ENCODE assay signal across 17 cellular contexts in the genomic region with DNA sequence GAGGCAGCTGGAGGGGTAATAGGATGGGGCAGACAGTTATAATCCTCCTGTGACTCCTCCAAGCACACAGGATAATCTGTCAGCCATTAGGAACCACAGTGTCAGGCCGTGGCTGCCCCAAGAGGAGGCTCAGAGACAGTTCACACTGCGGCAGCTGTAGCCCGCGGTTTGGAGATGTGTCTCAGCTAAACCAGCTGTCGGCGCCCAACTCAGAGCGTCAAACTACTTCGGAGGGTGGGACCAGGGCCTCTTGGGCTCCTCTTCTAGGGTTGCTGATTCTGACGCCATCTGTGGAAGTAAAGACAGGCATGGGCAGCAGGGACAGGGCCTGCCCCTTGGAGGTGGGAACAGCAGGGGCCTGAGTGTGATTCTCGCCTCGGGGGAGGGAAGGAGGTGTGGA.
A peak's percentile ranks its signal among the peaks of the same experiment; 100 is the strongest.
DNase-seq lines count a peak whose midpoint lies in the region; ATAC-seq, FAIRE-seq and TF ChIP-seq lines count a peak whose summit lies in the region.
"Had no signal": no experiment of that assay in that cellular context is flagged by ENCODE, and none has a peak within 500 bp of the region (broad histone marks: within the 10 kb centered on the region; RNA-seq: fewer than 3 reads in every experiment).

No MANE protein-coding gene starts in this region.

- ATAC-seq in naive thymus-derived CD4-positive, alpha-beta T cell = peak; percentile 31
- no peak for ATAC-seq in HG03442 (IDR thresholded peaks at IDR 0.05; ENCODE audit: unreplicated experiment)

- H3K4me3 Mint-ChIP-seq in naive thymus-derived CD4-positive, alpha-beta T cell = no peak overlapping the region

- no peak for FAIRE-seq in GM12891 (lab: Jason Lieb, UNC)

- H3K36me3 ChIP-seq in naive thymus-derived CD4-positive, alpha-beta T cell (ENCODE audit: control insufficient read depth in 2 of 3, insufficient read depth in 3 of 3, low read length in 3 of 3) = no peaks in the 10 kb centered on the region
- H3K36me3 ChIP-seq in testis (ENCODE audit: low read depth, missing control alignments) = no peaks in the 10 kb centered on the region

- H3K4me1 Mint-ChIP-seq in naive thymus-derived CD4-positive, alpha-beta T cell = peaks cover 0 to 7% (median 5%) of the 10 kb centered on the region in 7 donors

- peaks cover 0 to 4% (median 0%) of the 10 kb centered on the region in 11 donors for H3K9me3 Mint-ChIP-seq in naive thymus-derived CD4-positive, alpha-beta T cell

- no peak overlapping the region for H3K4me3 ChIP-seq in HFF-Myc (replicated peaks; ENCODE audit: low read depth, low read length)
- H3K4me3 ChIP-seq in coronary artery = no peak overlapping the region
- no peak overlapping the region for H3K4me3 ChIP-seq in naive thymus-derived CD4-positive, alpha-beta T cell (ENCODE audit: low read length)
- no peak overlapping the region for H3K4me3 ChIP-seq in testis

- TF ChIP-seq CTCF in HFF-Myc (IDR thresholded peaks at IDR 0.05; ENCODE audit: low read depth, low read length, missing control alignments) (no peak), coronary artery (IDR thresholded peaks at IDR 0.05) (no peak), testis (IDR thresholded peaks at IDR 0.05) (no peak)

- intact Hi-C loops in naive thymus-derived CD4-positive, alpha-beta T cell (cut with micrococcal nuclease) = no loop called here
- intact Hi-C loops in testis (cut with DNase I; ENCODE audit: low total_unique reads) = no loop called here

- DNase-seq in D341Med (ENCODE audit: low spot score) (peak; percentile 90), HFF-Myc (ENCODE audit: extremely low read depth, low read depth) (peak; percentile 67), coronary artery (ENCODE audit: low spot score) (peak; percentile 55), GM12891 (ENCODE audit: insufficient read length, low spot score) (no peak), testis (no peak)
- DNase-seq in naive thymus-derived CD4-positive, alpha-beta T cell = no peak
- DNase-seq in stimulated activated CD4-positive, alpha-beta T cell treated with anti-CD3 and anti-CD28 coated beads, Interleukin-12 subunit alpha, Interleukin-12 subunit beta, amount 100 ng/mL, for 4 hours = no peak
- DNase-seq: AML-193, aorta, Calu3, cortex of kidney, erythroblast, hypothalamus, left cardiac atrium, NCI-H446 treated with DMSO at 0.1 percent for 48 hours, OCI-M1 had no signal

- H3K27ac ChIP-seq in coronary artery (no peak overlapping the region), testis (no peak overlapping the region)
- no peak overlapping the region for H3K27ac ChIP-seq in naive thymus-derived CD4-positive, alpha-beta T cell (ENCODE audit: low read depth, low read length)

- no peaks in the 10 kb centered on the region for H3K27me3 ChIP-seq in naive thymus-derived CD4-positive, alpha-beta T cell (ENCODE audit: control insufficient read depth in 2 of 2, insufficient read depth in 2 of 2, low read length in 2 of 2)
- no peaks in the 10 kb centered on the region for H3K27me3 ChIP-seq in testis

- CTCF ChIA-PET in naive thymus-derived CD4-positive, alpha-beta T cell (lab: Charles Lee) = no interaction called here

- H3K36me3 Mint-ChIP-seq in naive thymus-derived CD4-positive, alpha-beta T cell = peaks cover 0 to 2% (median 0%) of the 10 kb centered on the region in 5 donors

- 81 to 85% methylated on average over 6 to 11 of the region's 11 CpGs for WGBS in testis, 2 donors

- no peaks in the 10 kb centered on the region for H3K4me1 ChIP-seq in naive thymus-derived CD4-positive, alpha-beta T cell (ENCODE audit: control insufficient read depth in 2 of 2, insufficient read depth in 2 of 2, low read length in 2 of 2)
- no peaks in the 10 kb centered on the region for H3K4me1 ChIP-seq in testis

- no peaks in the 10 kb centered on the region for H3K9me3 ChIP-seq in naive thymus-derived CD4-positive, alpha-beta T cell (ENCODE audit: control insufficient read depth in 2 of 3, low read length in 3 of 3)
- no peaks in the 10 kb centered on the region for H3K9me3 ChIP-seq in testis

- H3K27me3 Mint-ChIP-seq in naive thymus-derived CD4-positive, alpha-beta T cell = peaks cover 0 to 6% (median 0%) of the 10 kb centered on the region in 5 donors

- POLR2A ChIA-PET in naive thymus-derived CD4-positive, alpha-beta T cell (lab: Charles Lee) = interaction anchor here (0.5 kb wide), 1 partner anchor 681 kb away, joined by 3 read pairs; a partner anchor contains a TSS

- TF ChIP-seq POLR2A in GM12891 (IDR thresholded peaks at IDR 0.05; ENCODE audit: low read depth, low read length) (no peak), testis (IDR thresholded peaks at IDR 0.05) (no peak)

- H3K27ac Mint-ChIP-seq in naive thymus-derived CD4-positive, alpha-beta T cell = no peak overlapping the region

TF ChIP-seq in GM12891, 5 proteins besides CTCF, POLR2A, EP300 and RAD21:
- TF ChIP-seq POLR2AphosphoS5 (IDR thresholded peaks at IDR 0.05; ENCODE audit: low read depth, low read length) = no peak
- TF ChIP-seq TAF1 (IDR thresholded peaks at IDR 0.05; ENCODE audit: low read depth, low read length) = no peak
- no peak for TF ChIP-seq POU2F2 (IDR thresholded peaks at IDR 0.05; ENCODE audit: low read depth, low read length)
- TF ChIP-seq PAX5 (IDR thresholded peaks at IDR 0.05; ENCODE audit: insufficient read depth, low read length, severe bottlenecking) = no peak
- no peak for TF ChIP-seq SPI1 (IDR thresholded peaks at IDR 0.05; ENCODE audit: low read depth, low read length)
TF ChIP-seq in GM12891: peak in this region for 0.

Comparison
In these comparisons a context has a peak if more than half of its experiments do, and no peak if none do; other contexts are left out.
1. DNase-seq: peak in D341Med (single experiment), HFF-Myc (single experiment) and coronary artery (single experiment); none in naive thymus-derived CD4-positive, alpha-beta T cell (0 of 9), GM12891 (single experiment), stimulated activated CD4-positive, alpha-beta T cell treated with anti-CD3 and anti-CD28 coated beads, Interleukin-12 subunit alpha, Interleukin-12 subunit beta, amount 100 ng/mL, for 4 hours (single experiment) and testis (single experiment).